In the genomic region with DNA sequence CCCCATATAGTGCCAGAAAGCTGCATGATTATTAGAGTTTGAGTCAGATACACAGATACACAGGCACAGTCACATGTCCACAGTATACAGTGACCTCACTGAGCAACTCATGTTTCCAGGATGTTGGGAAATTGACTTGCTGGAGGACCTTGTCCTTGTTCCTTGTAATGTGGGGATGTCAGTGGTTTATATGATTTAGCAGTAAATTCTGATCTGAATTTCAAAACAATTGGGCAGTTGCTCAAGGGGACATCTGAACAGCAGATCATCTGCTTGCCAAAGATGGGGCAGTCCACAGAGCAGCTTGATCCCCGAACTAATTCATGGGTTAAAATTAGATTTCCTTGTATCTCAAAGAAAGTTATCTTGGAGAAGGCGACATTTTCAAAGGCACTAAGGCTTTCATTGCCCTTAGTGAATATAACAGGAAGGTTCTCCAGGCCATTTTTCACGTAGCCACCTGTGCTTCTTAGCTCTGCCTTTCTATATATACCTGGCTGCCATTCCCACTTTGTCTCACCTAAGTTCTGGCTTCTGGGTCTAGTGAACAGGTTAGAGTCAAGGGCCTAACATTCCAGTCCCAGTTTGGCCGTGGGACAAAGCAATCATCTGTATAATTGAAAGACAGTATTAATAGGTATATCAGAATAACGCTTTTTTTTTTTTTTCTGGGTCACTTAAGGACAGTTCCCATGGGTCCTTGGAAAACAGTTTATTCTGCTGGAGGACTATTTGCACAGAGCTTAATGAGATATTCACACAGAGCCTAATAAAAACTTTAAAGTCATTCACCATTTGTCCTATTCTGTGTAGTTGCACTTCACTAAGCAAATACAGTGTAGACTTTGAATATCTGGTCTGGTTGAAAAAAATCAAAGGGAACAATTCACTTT, we compare ENCODE assay signal across 1 cellular context.
TF ChIP-seq lines count a peak whose summit lies in the region.

No MANE protein-coding gene starts in this region.

TF ChIP-seq in HepG2, 621 proteins besides CTCF, POLR2A, EP300 and RAD21 (continued from another document and continues in another):
- TF ChIP-seq, protein P1, sequence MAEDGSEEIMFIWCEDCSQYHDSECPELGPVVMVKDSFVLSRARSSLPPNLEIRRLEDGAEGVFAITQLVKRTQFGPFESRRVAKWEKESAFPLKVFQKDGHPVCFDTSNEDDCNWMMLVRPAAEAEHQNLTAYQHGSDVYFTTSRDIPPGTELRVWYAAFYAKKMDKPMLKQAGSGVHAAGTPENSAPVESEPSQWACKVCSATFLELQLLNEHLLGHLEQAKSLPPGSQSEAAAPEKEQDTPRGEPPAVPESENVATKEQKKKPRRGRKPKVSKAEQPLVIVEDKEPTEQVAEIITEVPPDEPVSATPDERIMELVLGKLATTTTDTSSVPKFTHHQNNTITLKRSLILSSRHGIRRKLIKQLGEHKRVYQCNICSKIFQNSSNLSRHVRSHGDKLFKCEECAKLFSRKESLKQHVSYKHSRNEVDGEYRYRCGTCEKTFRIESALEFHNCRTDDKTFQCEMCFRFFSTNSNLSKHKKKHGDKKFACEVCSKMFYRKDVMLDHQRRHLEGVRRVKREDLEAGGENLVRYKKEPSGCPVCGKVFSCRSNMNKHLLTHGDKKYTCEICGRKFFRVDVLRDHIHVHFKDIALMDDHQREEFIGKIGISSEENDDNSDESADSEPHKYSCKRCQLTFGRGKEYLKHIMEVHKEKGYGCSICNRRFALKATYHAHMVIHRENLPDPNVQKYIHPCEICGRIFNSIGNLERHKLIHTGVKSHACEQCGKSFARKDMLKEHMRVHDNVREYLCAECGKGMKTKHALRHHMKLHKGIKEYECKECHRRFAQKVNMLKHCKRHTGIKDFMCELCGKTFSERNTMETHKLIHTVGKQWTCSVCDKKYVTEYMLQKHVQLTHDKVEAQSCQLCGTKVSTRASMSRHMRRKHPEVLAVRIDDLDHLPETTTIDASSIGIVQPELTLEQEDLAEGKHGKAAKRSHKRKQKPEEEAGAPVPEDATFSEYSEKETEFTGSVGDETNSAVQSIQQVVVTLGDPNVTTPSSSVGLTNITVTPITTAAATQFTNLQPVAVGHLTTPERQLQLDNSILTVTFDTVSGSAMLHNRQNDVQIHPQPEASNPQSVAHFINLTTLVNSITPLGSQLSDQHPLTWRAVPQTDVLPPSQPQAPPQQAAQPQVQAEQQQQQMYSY (CRISPR knock-in tag; IDR thresholded peaks at IDR 0.05) = no peak
- TF ChIP-seq, protein P2, sequence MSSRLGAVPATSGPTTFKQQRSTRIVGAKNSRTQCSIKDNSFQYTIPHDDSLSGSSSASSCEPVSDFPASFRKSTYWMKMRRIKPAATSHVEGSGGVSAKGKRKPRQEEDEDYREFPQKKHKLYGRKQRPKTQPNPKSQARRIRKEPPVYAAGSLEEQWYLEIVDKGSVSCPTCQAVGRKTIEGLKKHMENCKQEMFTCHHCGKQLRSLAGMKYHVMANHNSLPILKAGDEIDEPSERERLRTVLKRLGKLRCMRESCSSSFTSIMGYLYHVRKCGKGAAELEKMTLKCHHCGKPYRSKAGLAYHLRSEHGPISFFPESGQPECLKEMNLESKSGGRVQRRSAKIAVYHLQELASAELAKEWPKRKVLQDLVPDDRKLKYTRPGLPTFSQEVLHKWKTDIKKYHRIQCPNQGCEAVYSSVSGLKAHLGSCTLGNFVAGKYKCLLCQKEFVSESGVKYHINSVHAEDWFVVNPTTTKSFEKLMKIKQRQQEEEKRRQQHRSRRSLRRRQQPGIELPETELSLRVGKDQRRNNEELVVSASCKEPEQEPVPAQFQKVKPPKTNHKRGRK (CRISPR knock-in tag; IDR thresholded peaks at IDR 0.05) = no peak
- TF ChIP-seq ZNF207 (IDR thresholded peaks at IDR 0.05; ENCODE audit: borderline replicate concordance) = no peak
- no peak for TF ChIP-seq POLR2AphosphoS2 (IDR thresholded peaks at IDR 0.05; ENCODE audit: low read depth, low read length)
- TF ChIP-seq PHF8 (CRISPR knock-in tag; IDR thresholded peaks at IDR 0.05) = no peak
- no peak for TF ChIP-seq CBX2 (IDR thresholded peaks at IDR 0.05; ENCODE audit: low read depth, low read length)
- no peak for TF ChIP-seq CBX2 (CRISPR knock-in tag; IDR thresholded peaks at IDR 0.05; ENCODE audit: low read depth)
- TF ChIP-seq, protein P3, sequence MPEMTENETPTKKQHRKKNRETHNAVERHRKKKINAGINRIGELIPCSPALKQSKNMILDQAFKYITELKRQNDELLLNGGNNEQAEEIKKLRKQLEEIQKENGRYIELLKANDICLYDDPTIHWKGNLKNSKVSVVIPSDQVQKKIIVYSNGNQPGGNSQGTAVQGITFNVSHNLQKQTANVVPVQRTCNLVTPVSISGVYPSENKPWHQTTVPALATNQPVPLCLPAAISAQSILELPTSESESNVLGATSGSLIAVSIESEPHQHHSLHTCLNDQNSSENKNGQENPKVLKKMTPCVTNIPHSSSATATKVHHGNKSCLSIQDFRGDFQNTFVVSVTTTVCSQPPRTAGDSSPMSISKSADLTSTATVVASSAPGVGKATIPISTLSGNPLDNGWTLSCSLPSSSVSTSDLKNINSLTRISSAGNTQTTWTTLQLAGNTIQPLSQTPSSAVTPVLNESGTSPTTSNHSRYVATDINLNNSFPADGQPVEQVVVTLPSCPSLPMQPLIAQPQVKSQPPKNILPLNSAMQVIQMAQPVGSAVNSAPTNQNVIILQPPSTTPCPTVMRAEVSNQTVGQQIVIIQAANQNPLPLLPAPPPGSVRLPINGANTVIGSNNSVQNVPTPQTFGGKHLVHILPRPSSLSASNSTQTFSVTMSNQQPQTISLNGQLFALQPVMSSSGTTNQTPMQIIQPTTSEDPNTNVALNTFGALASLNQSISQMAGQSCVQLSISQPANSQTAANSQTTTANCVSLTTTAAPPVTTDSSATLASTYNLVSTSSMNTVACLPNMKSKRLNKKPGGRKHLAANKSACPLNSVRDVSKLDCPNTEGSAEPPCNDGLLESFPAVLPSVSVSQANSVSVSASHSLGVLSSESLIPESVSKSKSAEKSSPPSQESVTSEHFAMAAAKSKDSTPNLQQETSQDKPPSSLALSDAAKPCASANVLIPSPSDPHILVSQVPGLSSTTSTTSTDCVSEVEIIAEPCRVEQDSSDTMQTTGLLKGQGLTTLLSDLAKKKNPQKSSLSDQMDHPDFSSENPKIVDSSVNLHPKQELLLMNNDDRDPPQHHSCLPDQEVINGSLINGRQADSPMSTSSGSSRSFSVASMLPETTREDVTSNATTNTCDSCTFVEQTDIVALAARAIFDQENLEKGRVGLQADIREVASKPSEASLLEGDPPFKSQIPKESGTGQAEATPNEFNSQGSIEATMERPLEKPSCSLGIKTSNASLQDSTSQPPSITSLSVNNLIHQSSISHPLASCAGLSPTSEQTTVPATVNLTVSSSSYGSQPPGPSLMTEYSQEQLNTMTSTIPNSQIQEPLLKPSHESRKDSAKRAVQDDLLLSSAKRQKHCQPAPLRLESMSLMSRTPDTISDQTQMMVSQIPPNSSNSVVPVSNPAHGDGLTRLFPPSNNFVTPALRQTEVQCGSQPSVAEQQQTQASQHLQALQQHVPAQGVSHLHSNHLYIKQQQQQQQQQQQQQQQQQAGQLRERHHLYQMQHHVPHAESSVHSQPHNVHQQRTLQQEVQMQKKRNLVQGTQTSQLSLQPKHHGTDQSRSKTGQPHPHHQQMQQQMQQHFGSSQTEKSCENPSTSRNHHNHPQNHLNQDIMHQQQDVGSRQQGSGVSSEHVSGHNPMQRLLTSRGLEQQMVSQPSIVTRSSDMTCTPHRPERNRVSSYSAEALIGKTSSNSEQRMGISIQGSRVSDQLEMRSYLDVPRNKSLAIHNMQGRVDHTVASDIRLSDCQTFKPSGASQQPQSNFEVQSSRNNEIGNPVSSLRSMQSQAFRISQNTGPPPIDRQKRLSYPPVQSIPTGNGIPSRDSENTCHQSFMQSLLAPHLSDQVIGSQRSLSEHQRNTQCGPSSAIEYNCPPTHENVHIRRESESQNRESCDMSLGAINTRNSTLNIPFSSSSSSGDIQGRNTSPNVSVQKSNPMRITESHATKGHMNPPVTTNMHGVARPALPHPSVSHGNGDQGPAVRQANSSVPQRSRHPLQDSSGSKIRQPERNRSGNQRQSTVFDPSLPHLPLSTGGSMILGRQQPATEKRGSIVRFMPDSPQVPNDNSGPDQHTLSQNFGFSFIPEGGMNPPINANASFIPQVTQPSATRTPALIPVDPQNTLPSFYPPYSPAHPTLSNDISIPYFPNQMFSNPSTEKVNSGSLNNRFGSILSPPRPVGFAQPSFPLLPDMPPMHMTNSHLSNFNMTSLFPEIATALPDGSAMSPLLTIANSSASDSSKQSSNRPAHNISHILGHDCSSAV (CRISPR knock-in tag; IDR thresholded peaks at IDR 0.05; ENCODE audit: borderline replicate concordance) = no peak
- no peak for TF ChIP-seq PHB2 (IDR thresholded peaks at IDR 0.05; ENCODE audit: partially characterized antibody)
- no peak; the same call in 1 of the 2 replicates for TF ChIP-seq ZSCAN31 (CRISPR knock-in tag; IDR thresholded peaks at IDR 0.05; ENCODE audit: low read depth)
- TF ChIP-seq, protein P4, sequence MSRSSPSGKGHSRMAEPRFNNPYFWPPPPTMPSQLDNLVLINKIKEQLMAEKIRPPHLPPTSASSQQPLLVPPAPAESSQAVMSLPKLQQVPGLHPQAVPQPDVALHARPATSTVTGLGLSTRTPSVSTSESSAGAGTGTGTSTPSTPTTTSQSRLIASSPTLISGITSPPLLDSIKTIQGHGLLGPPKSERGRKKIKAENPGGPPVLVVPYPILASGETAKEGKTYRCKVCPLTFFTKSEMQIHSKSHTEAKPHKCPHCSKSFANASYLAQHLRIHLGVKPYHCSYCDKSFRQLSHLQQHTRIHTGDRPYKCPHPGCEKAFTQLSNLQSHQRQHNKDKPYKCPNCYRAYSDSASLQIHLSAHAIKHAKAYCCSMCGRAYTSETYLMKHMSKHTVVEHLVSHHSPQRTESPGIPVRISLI (CRISPR knock-in tag; IDR thresholded peaks at IDR 0.05; ENCODE audit: borderline replicate concordance) = peak; percentile 93
- no peak for TF ChIP-seq DNMT1 (CRISPR knock-in tag; IDR thresholded peaks at IDR 0.05)
- TF ChIP-seq PRMT3 (CRISPR knock-in tag; IDR thresholded peaks at IDR 0.05; ENCODE audit: borderline replicate concordance, low read depth) = no peak
- 0 out of 2 replicates have a peak, but pooled peaks have one; percentile 11 for TF ChIP-seq GLI4 (CRISPR knock-in tag; IDR thresholded peaks at IDR 0.05; ENCODE audit: borderline replicate concordance)
- no peak for TF ChIP-seq SMARCE1 (IDR thresholded peaks at IDR 0.05; ENCODE audit: borderline replicate concordance)
- TF ChIP-seq, protein P5, sequence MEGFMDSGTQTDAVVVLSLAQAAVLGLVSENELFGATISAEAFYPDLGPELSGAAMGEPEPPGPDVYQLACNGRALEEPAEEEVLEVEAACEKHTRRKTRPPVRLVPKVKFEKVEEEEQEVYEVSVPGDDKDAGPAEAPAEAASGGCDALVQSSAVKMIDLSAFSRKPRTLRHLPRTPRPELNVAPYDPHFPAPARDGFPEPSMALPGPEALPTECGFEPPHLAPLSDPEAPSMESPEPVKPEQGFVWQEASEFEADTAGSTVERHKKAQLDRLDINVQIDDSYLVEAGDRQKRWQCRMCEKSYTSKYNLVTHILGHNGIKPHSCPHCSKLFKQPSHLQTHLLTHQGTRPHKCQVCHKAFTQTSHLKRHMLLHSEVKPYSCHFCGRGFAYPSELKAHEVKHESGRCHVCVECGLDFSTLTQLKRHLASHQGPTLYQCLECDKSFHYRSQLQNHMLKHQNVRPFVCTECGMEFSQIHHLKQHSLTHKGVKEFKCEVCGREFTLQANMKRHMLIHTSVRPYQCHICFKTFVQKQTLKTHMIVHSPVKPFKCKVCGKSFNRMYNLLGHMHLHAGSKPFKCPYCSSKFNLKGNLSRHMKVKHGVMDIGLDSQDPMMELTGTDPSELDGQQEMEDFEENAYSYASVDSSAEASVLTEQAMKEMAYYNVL (CRISPR knock-in tag; IDR thresholded peaks at IDR 0.05; ENCODE audit: borderline replicate concordance) = 0 out of 2 replicates have a peak, but pooled peaks have one; percentile 63
- TF ChIP-seq SP140L (CRISPR knock-in tag; IDR thresholded peaks at IDR 0.05; ENCODE audit: borderline replicate concordance) = no peak
- TF ChIP-seq SUZ12 (IDR thresholded peaks at IDR 0.05; ENCODE audit: low read depth, low read length) = no peak
- no peak for TF ChIP-seq ZNF83 (CRISPR knock-in tag; IDR thresholded peaks at IDR 0.05; ENCODE audit: borderline replicate concordance)
- TF ChIP-seq NAIF1 (CRISPR knock-in tag; IDR thresholded peaks at IDR 0.05; ENCODE audit: borderline replicate concordance) = 0 out of 2 replicates have a peak, but pooled peaks have one; percentile 34
- peak; percentile 58; the same call in 1 of the 2 replicates for TF ChIP-seq SAFB2 (CRISPR knock-in tag; IDR thresholded peaks at IDR 0.05; ENCODE audit: borderline replicate concordance, low read depth)
- TF ChIP-seq ZFP62 (CRISPR knock-in tag; IDR thresholded peaks at IDR 0.05) = no peak
- TF ChIP-seq, protein P6, sequence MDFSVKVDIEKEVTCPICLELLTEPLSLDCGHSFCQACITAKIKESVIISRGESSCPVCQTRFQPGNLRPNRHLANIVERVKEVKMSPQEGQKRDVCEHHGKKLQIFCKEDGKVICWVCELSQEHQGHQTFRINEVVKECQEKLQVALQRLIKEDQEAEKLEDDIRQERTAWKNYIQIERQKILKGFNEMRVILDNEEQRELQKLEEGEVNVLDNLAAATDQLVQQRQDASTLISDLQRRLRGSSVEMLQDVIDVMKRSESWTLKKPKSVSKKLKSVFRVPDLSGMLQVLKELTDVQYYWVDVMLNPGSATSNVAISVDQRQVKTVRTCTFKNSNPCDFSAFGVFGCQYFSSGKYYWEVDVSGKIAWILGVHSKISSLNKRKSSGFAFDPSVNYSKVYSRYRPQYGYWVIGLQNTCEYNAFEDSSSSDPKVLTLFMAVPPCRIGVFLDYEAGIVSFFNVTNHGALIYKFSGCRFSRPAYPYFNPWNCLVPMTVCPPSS (IDR thresholded peaks at IDR 0.05) = no peak
- TF ChIP-seq, protein P7, sequence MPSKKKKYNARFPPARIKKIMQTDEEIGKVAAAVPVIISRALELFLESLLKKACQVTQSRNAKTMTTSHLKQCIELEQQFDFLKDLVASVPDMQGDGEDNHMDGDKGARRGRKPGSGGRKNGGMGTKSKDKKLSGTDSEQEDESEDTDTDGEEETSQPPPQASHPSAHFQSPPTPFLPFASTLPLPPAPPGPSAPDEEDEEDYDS (CRISPR knock-in tag; IDR thresholded peaks at IDR 0.05) = 0 out of 2 replicates have a peak, but pooled peaks have one; percentile 21
- no peak for TF ChIP-seq MYC (CRISPR knock-in tag; IDR thresholded peaks at IDR 0.05; ENCODE audit: borderline replicate concordance)
- TF ChIP-seq, protein P8, sequence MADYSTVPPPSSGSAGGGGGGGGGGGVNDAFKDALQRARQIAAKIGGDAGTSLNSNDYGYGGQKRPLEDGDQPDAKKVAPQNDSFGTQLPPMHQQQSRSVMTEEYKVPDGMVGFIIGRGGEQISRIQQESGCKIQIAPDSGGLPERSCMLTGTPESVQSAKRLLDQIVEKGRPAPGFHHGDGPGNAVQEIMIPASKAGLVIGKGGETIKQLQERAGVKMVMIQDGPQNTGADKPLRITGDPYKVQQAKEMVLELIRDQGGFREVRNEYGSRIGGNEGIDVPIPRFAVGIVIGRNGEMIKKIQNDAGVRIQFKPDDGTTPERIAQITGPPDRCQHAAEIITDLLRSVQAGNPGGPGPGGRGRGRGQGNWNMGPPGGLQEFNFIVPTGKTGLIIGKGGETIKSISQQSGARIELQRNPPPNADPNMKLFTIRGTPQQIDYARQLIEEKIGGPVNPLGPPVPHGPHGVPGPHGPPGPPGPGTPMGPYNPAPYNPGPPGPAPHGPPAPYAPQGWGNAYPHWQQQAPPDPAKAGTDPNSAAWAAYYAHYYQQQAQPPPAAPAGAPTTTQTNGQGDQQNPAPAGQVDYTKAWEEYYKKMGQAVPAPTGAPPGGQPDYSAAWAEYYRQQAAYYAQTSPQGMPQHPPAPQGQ (CRISPR knock-in tag; IDR thresholded peaks at IDR 0.05; ENCODE audit: borderline replicate concordance) = no peak
- TF ChIP-seq ISX (CRISPR knock-in tag; conservative IDR thresholded peaks at IDR 0.05) = 0 out of 2 replicates have a peak, but pooled peaks have one; percentile 67
